20 cellular contexts compared by ENCODE assay signal in the genomic region with DNA sequence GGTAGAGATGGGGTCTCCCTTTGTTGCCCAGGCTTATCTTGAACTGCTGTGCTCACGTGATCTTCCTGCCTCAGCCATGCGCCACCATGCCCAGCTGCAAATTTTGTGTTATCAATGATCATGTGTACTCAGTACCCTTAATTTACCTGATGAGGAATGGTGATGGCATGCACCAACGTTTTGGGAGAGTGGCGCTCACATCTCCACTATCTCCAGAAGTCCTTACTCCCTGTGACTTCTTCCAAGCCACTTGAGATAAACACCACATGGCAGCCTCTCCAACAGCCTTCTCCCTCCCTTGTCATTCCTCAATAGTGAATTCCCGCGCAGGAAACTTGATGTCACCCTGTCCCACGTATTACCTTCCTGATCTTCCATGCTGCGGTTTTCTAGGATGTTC. TPM values are rescaled to one million over a fixed set of nuclear protein-coding genes. Genes with fewer than 3 reads are reported as not detected.
DNase-seq lines count a peak whose midpoint lies in the region; ATAC-seq and TF ChIP-seq lines count a peak whose summit lies in the region.
"Had no signal": no experiment of that assay in that cellular context is flagged by ENCODE, and none has a peak within 500 bp of the region (broad histone marks: within the 10 kb centered on the region; RNA-seq: fewer than 3 reads in every experiment).

No MANE protein-coding gene starts in this region.

- H3K27ac Mint-ChIP-seq in activated CD8-positive, alpha-beta memory T cell treated with anti-CD3 and anti-CD28 coated beads, Interleukin-2, amount 10 ng/mL, durations not matched to agents 7 days and 5 days = no peak overlapping the region
- H3K27ac Mint-ChIP-seq in brain = peak overlapping the region in 3 of 5 experiments; percentile 22 to 26 (median 22)
- H3K27ac Mint-ChIP-seq in endodermal cell = no peak overlapping the region
- no peak overlapping the region for H3K27ac Mint-ChIP-seq in MCF 10A (ENCODE audit: low read depth, unreplicated experiment)
- H3K27ac Mint-ChIP-seq: B cell; CD8-positive, alpha-beta T cell had no signal

- CTCF ChIA-PET in activated CD8-positive, alpha-beta memory T cell treated with anti-CD3 and anti-CD28 coated beads, Interleukin-2, amount 10 ng/mL, durations not matched to agents 7 days and 5 days (lab: Charles Lee) = interaction anchor here (1.2 kb wide), 1 partner anchor 37 kb away, joined by 3 read pairs; no protein-coding TSS in a partner anchor
- CTCF ChIA-PET in MCF 10A (lab: Yijun Ruan, JAX) = interaction anchor here (0.6 to 1.5 kb wide), 3 partner anchors 35 to 415 kb away, joined by 3 to 8 read pairs (median 3); no protein-coding TSS in a partner anchor

- H3K4me3 ChIP-seq in endodermal cell (ENCODE audit: low read length) = no peak overlapping the region
- H3K4me3 ChIP-seq: BLaER1, GM23248 had no signal

- POLR2A ChIA-PET in MCF 10A (lab: Yijun Ruan, JAX) = interaction anchor here (0.7 kb wide), 1 partner anchor 73 kb away, joined by 3 read pairs; no protein-coding TSS in a partner anchor

- no peak overlapping the region for H3K27ac ChIP-seq in endodermal cell (ENCODE audit: low read depth, low read length)
- H3K27ac ChIP-seq: 22Rv1, BLaER1, C4-2B, GM23248 had no signal

- ATAC-seq in activated CD8-positive, alpha-beta memory T cell treated with anti-CD3 and anti-CD28 coated beads, Interleukin-2, amount 10 ng/mL, durations not matched to agents 7 days and 5 days = no peak
- ATAC-seq: CD8-positive, alpha-beta T cell had no signal

- H3K9me3 ChIP-seq in endodermal cell (ENCODE audit: control insufficient read depth, low read length) = no peaks in the 10 kb centered on the region
- H3K9me3 ChIP-seq: BLaER1, Caco-2 had no signal

- no peaks in the 10 kb centered on the region for H3K27me3 ChIP-seq in endodermal cell (ENCODE audit: control insufficient read depth, insufficient read depth, low read length, poor library complexity, severe bottlenecking)
- H3K27me3 ChIP-seq: BLaER1 had no signal

- H3K4me1 Mint-ChIP-seq in activated CD8-positive, alpha-beta memory T cell treated with anti-CD3 and anti-CD28 coated beads, Interleukin-2, amount 10 ng/mL, durations not matched to agents 7 days and 5 days = peaks cover 13% of the 10 kb centered on the region
- H3K4me1 Mint-ChIP-seq in brain = peaks cover 36% of the 10 kb centered on the region
- no peaks in the 10 kb centered on the region for H3K4me1 Mint-ChIP-seq in endodermal cell
- H3K4me1 Mint-ChIP-seq in MCF 10A (ENCODE audit: insufficient read depth, unreplicated experiment) = no peaks in the 10 kb centered on the region

- intact Hi-C loops in MCF 10A (cut with micrococcal nuclease) = no loop called here

- H3K4me3 Mint-ChIP-seq in activated CD8-positive, alpha-beta memory T cell treated with anti-CD3 and anti-CD28 coated beads, Interleukin-2, amount 10 ng/mL, durations not matched to agents 7 days and 5 days = no peak overlapping the region
- H3K4me3 Mint-ChIP-seq in brain = no peak overlapping the region
- no peak overlapping the region for H3K4me3 Mint-ChIP-seq in endodermal cell
- H3K4me3 Mint-ChIP-seq in MCF 10A (ENCODE audit: unreplicated experiment) = no peak overlapping the region
- H3K4me3 Mint-ChIP-seq: B cell; CD4-positive, CD25-positive, alpha-beta regulatory T cell had no signal

- BruUV-seq in MCF 10A (replicated peaks; lab: Mats Ljungman, UMichigan) = no TSS peak

- in situ Hi-C loops in KBM-7 (cut with MboI; ENCODE audit: low pct_unique_long_range_greater_than_20kb, low sequenced_read_pairs) = no loop called here

- DNase-seq in activated CD8-positive, alpha-beta memory T cell treated with anti-CD3 and anti-CD28 coated beads, Interleukin-2, amount 50 U/mL, for 48 hours = peak; percentile 10
- no peak for DNase-seq in activated CD8-positive, alpha-beta memory T cell treated with anti-CD3 and anti-CD28 coated beads, Interleukin-2, amount 10 ng/mL, durations not matched to agents 7 days and 5 days
- DNase-seq in endodermal cell = peak; percentile 28
- DNase-seq in mesenteric fat pad (ENCODE audit: low spot score) = peak; percentile 51
- DNase-seq in MCF 10A (ENCODE audit: unreplicated experiment) = no peak
- DNase-seq in KBM-7 = no peak
- no peak for DNase-seq in erythroblast (lab: John Stamatoyannopoulos, UW)
- DNase-seq: Caco-2; CD4-positive, CD25-positive, alpha-beta regulatory T cell; CD8-positive, alpha-beta T cell; DMS153; DND-41; GM23248; H7; HCEC 1CT had no signal

- no peaks in the 10 kb centered on the region for H3K36me3 ChIP-seq in endodermal cell (ENCODE audit: control insufficient read depth, insufficient read depth, low read length)
- H3K36me3 ChIP-seq: BLaER1 had no signal

- peaks cover 4% of the 10 kb centered on the region for H3K4me1 ChIP-seq in endodermal cell (ENCODE audit: control insufficient read depth, insufficient read depth, low read length)
- H3K4me1 ChIP-seq: Caco-2 had no signal

- H3K36me3 Mint-ChIP-seq in activated CD8-positive, alpha-beta memory T cell treated with anti-CD3 and anti-CD28 coated beads, Interleukin-2, amount 10 ng/mL, durations not matched to agents 7 days and 5 days = no peaks in the 10 kb centered on the region
- H3K36me3 Mint-ChIP-seq in brain (peaks cover 48% of the 10 kb centered on the region), endodermal cell (ENCODE audit: low read depth) (no peaks in the 10 kb centered on the region), MCF 10A (ENCODE audit: insufficient read depth, unreplicated experiment) (no peaks in the 10 kb centered on the region)
- H3K36me3 Mint-ChIP-seq: CD8-positive, alpha-beta T cell had no signal

- 81 to 96% methylated on average over 6 to 8 of the region's 8 CpGs for WGBS in endodermal cell (ENCODE audit: insufficient coverage in 1 of 2, insufficient read length in 1 of 2), 2 experiments

- no peak for TF ChIP-seq POLR2A in erythroblast (IDR thresholded peaks at IDR 0.05; ENCODE audit: low read length)

- H3K9ac ChIP-seq in endodermal cell (ENCODE audit: extremely low read depth, low read length, poor library complexity, severe bottlenecking) = no peak overlapping the region
- H3K9ac ChIP-seq: BLaER1, GM23248 had no signal

- no peak for TF ChIP-seq CTCF in brain (conservative IDR thresholded peaks at IDR 0.05)
- no peak for TF ChIP-seq CTCF in endodermal cell (conservative IDR thresholded peaks at IDR 0.05)
- no peak for TF ChIP-seq CTCF in MCF 10A (IDR thresholded peaks at IDR 0.05; ENCODE audit: unreplicated experiment)

- H3K9me3 Mint-ChIP-seq in activated CD8-positive, alpha-beta memory T cell treated with anti-CD3 and anti-CD28 coated beads, Interleukin-2, amount 10 ng/mL, durations not matched to agents 7 days and 5 days (ENCODE audit: low read depth) = no peaks in the 10 kb centered on the region
- no peaks in the 10 kb centered on the region for H3K9me3 Mint-ChIP-seq in brain
- H3K9me3 Mint-ChIP-seq in endodermal cell = no peaks in the 10 kb centered on the region
- no peaks in the 10 kb centered on the region for H3K9me3 Mint-ChIP-seq in MCF 10A (ENCODE audit: unreplicated experiment)
- H3K9me3 Mint-ChIP-seq: CD8-positive, alpha-beta T cell had no signal

- H3K27me3 Mint-ChIP-seq in activated CD8-positive, alpha-beta memory T cell treated with anti-CD3 and anti-CD28 coated beads, Interleukin-2, amount 10 ng/mL, durations not matched to agents 7 days and 5 days = peaks cover 31% of the 10 kb centered on the region
- H3K27me3 Mint-ChIP-seq in brain = no peaks in the 10 kb centered on the region
- H3K27me3 Mint-ChIP-seq in endodermal cell (ENCODE audit: insufficient read depth) = peaks cover 1% of the 10 kb centered on the region
- no peaks in the 10 kb centered on the region for H3K27me3 Mint-ChIP-seq in MCF 10A (ENCODE audit: insufficient read depth, unreplicated experiment)

RNA-seq across cellular contexts. Expression of a gene that starts 58.1 kb away (rescaled TPM):
- 10 to 100 TPM; 24.4 TPM for total RNA-seq in activated CD8-positive, alpha-beta memory T cell treated with anti-CD3 and anti-CD28 coated beads, Interleukin-2, amount 10 ng/mL, durations not matched to agents 7 days and 5 days
- polyA plus RNA-seq in brain (ENCODE audit: insufficient read depth, low read depth, low replicate concordance) = 20.5 TPM
- 10 to 100 TPM; 16.0 to 21.5 TPM for total RNA-seq in endodermal cell
- polyA plus RNA-seq in endodermal cell (2013, experiment 1 of 2) = 18.5 TPM
- polyA plus RNA-seq in endodermal cell (2013, experiment 2 of 2) = 18.2 TPM
- total RNA-seq in mesenteric fat pad = 18.7 TPM
- 27.9 and 40.0 TPM in 2 replicates for total RNA-seq in MCF 10A (2022)

Comparison
In these comparisons a context has a peak if more than half of its experiments do, and no peak if none do; other contexts are left out.
1. DNase-seq: peak in activated CD8-positive, alpha-beta memory T cell treated with anti-CD3 and anti-CD28 coated beads, Interleukin-2, amount 50 U/mL, for 48 hours (single experiment), endodermal cell (single experiment) and mesenteric fat pad (single experiment); none in activated CD8-positive, alpha-beta memory T cell treated with anti-CD3 and anti-CD28 coated beads, Interleukin-2, amount 10 ng/mL, durations not matched to agents 7 days and 5 days (single experiment), MCF 10A (single experiment), KBM-7 (single experiment) and erythroblast (0 of 2).
2. H3K27ac Mint-ChIP-seq: peak in brain (3 of 5); none in activated CD8-positive, alpha-beta memory T cell treated with anti-CD3 and anti-CD28 coated beads, Interleukin-2, amount 10 ng/mL, durations not matched to agents 7 days and 5 days (single experiment), endodermal cell (single experiment) and MCF 10A (single experiment).